In the genomic region with DNA sequence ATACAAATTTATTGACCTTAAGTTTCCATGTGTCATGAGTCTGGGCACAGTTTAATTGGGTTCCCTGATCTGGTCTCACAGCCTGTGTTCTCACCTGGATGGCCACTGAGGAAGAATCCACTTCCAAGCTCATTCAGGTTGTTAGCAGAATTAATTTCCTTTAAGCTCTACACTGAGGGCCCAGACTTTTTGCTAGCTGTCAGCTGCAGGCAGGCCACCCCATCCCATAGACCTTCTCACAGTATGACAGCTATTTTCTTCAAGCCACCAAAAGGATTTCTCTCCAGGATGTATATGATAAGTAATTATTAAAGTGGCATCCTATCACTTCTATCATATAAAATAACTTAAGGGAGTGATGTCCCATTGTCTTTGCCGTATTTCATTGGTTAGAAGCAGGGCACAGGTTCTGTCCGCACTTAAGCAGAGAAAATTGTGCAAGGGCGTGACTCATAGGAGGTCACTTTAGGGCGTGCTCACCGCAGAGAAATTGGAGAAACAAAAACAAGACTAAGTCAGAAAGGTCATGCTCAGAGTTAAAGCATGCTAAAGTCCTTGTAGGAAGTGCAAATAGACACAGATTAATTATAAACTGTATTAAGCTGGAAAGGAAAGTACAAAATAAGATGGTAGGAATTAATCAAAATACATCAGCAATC, we compare ENCODE assay signal across 9 cellular contexts.
DNase-seq lines count a peak whose midpoint lies in the region; ATAC-seq and TF ChIP-seq lines count a peak whose summit lies in the region.
"Had no signal": no experiment of that assay in that cellular context is flagged by ENCODE, and none has a peak within 500 bp of the region (broad histone marks: within the 10 kb centered on the region; RNA-seq: fewer than 3 reads in every experiment).

No MANE protein-coding gene starts in this region.

- in situ Hi-C loops in astrocyte of the cerebellum (cut with HindIII; ENCODE audit: low sequenced_read_pairs): no loop called here

- TF ChIP-seq CTCF in astrocyte of the cerebellum (IDR thresholded peaks at IDR 0.05; ENCODE audit: low read depth, low read length, missing control alignments): no peak

- intact Hi-C loops in Right ventricle myocardium superior (cut with DNase I): no loop called here
- intact Hi-C loops in cardiac septum (cut with DNase I): no loop called here
- intact Hi-C loops in left colon (cut with DNase I, micrococcal nuclease): no loop called here

- ATAC-seq in Right ventricle myocardium superior (ENCODE audit: poor library complexity): peak; percentile 79
- ATAC-seq in left colon: peak; percentile 70
- no peak for ATAC-seq in HG02588 (IDR thresholded peaks at IDR 0.05; ENCODE audit: unreplicated experiment)

- H3K4me3 ChIP-seq in astrocyte of the cerebellum (ENCODE audit: low read depth, low read length): no peak overlapping the region
- H3K4me3 ChIP-seq: BLaER1 had no signal

- DNase-seq in Right ventricle myocardium superior: no peak
- no peak for DNase-seq in cardiac septum (ENCODE audit: low spot score)
- DNase-seq in astrocyte of the cerebellum (ENCODE audit: low read depth): peak; percentile 73
- DNase-seq in left colon: peak; percentile 8 to 36
- no peak for DNase-seq in nucleus accumbens (lab: John Stamatoyannopoulos, UW)
- no peak for DNase-seq in NCI-H1930 (lab: John Stamatoyannopoulos, UW)
- no peak for DNase-seq in pons (ENCODE audit: low spot score)

Comparison
In these comparisons a context has a peak if more than half of its experiments do, and no peak if none do; other contexts are left out.
1. DNase-seq: peak in astrocyte of the cerebellum (single experiment) and left colon (2 of 2); none in Right ventricle myocardium superior (single experiment), cardiac septum (single experiment), nucleus accumbens (0 of 56), NCI-H1930 (0 of 2) and pons (single experiment).